In genomic region chr12:57765003-57765697, GRCh38 we compare ENCODE assay signal across 8 cellular contexts. TPM values are rescaled to one million over a fixed set of nuclear protein-coding genes. Genes with fewer than 3 reads are reported as not detected.
A peak's percentile ranks its signal among the peaks of the same experiment; 100 is the strongest.
DNase-seq lines count a peak whose midpoint lies in the region; ATAC-seq and TF ChIP-seq lines count a peak whose summit lies in the region.

No MANE protein-coding gene starts in this region.

- no peaks in the 10 kb centered on the region for H3K9me3 Mint-ChIP-seq in IgD-negative memory B cell
- H3K9me3 Mint-ChIP-seq in activated CD4-positive, alpha-beta memory T cell treated with anti-CD3 and anti-CD28 coated beads, Interleukin-2, amount 10 ng/mL, durations not matched to agents 7 days and 5 days = no peaks in the 10 kb centered on the region
- no peaks in the 10 kb centered on the region for H3K9me3 Mint-ChIP-seq in neural crest cell

- H3K27ac Mint-ChIP-seq in IgD-negative memory B cell (no peak overlapping the region), neural crest cell (ENCODE audit: unreplicated experiment) (no peak overlapping the region)
- H3K27ac Mint-ChIP-seq in activated CD4-positive, alpha-beta memory T cell treated with anti-CD3 and anti-CD28 coated beads, Interleukin-2, amount 10 ng/mL, durations not matched to agents 7 days and 5 days = peak overlapping the region; percentile 50

- H3K27me3 Mint-ChIP-seq in IgD-negative memory B cell (peaks cover 28% of the 10 kb centered on the region), neural crest cell (ENCODE audit: low read depth) (peaks cover 87% of the 10 kb centered on the region)
- H3K27me3 Mint-ChIP-seq in activated CD4-positive, alpha-beta memory T cell treated with anti-CD3 and anti-CD28 coated beads, Interleukin-2, amount 10 ng/mL, durations not matched to agents 7 days and 5 days = peaks cover 12% of the 10 kb centered on the region

- no peak for TF ChIP-seq POLR2A in erythroblast (IDR thresholded peaks at IDR 0.05; ENCODE audit: low read length)

- ATAC-seq in GM19397 (IDR thresholded peaks at IDR 0.05; ENCODE audit: unreplicated experiment) = peak; percentile 64

- POLR2A ChIA-PET in activated CD4-positive, alpha-beta memory T cell treated with anti-CD3 and anti-CD28 coated beads, Interleukin-2, amount 10 ng/mL, durations not matched to agents 7 days and 5 days (lab: Charles Lee) = interaction anchor here (0.8 to 3.2 kb wide), 5 partner anchors 9 to 137 kb away, joined by 3 to 15 read pairs (median 4); partner anchors contain the start of genes MARCHF9 and TSFM

- TF ChIP-seq CTCF in neural crest cell (conservative IDR thresholded peaks at IDR 0.05) = peak; percentile 48

- H3K4me3 Mint-ChIP-seq in IgD-negative memory B cell = peak overlapping the region; percentile 74 to 90 (median 82)
- H3K4me3 Mint-ChIP-seq in activated CD4-positive, alpha-beta memory T cell treated with anti-CD3 and anti-CD28 coated beads, Interleukin-2, amount 10 ng/mL, durations not matched to agents 7 days and 5 days = peak overlapping the region; percentile 85
- peak overlapping the region; percentile 49 for H3K4me3 Mint-ChIP-seq in neural crest cell

- H3K4me1 Mint-ChIP-seq in IgD-negative memory B cell (peaks cover 13 to 18% (median 16%) of the 10 kb centered on the region in 3 donors), neural crest cell (peaks cover 10% of the 10 kb centered on the region)
- peaks cover 34% of the 10 kb centered on the region for H3K4me1 Mint-ChIP-seq in activated CD4-positive, alpha-beta memory T cell treated with anti-CD3 and anti-CD28 coated beads, Interleukin-2, amount 10 ng/mL, durations not matched to agents 7 days and 5 days

- DNase-seq in CD1c-positive myeloid dendritic cell (ENCODE audit: extremely low spot score) (peak; percentile 47), erythroblast (lab: John Stamatoyannopoulos, UW) (peak; percentile 52 to 61), neural crest cell (ENCODE audit: low read depth, low spot score) (no peak), kidney glomerular epithelial cell (lab: John Stamatoyannopoulos, UW) (no peak), GM19240 (ENCODE audit: insufficient read length, low spot score) (no peak)
- peak; percentile 67 for DNase-seq in activated CD4-positive, alpha-beta memory T cell treated with anti-CD3 and anti-CD28 coated beads, Interleukin-2, amount 10 ng/mL, durations not matched to agents 7 days and 5 days

- CTCF ChIA-PET in activated CD4-positive, alpha-beta memory T cell treated with anti-CD3 and anti-CD28 coated beads, Interleukin-2, amount 10 ng/mL, durations not matched to agents 7 days and 5 days (lab: Charles Lee) = interaction anchor here (0.8 to 4.7 kb wide), 7 partner anchors 9 to 306 kb away, joined by 3 to 34 read pairs (median 3); partner anchors contain the start of genes MARCHF9 and TSFM

- H3K36me3 Mint-ChIP-seq in IgD-negative memory B cell = peaks cover 3% of the 10 kb centered on the region
- peaks cover 3% of the 10 kb centered on the region for H3K36me3 Mint-ChIP-seq in activated CD4-positive, alpha-beta memory T cell treated with anti-CD3 and anti-CD28 coated beads, Interleukin-2, amount 10 ng/mL, durations not matched to agents 7 days and 5 days (ENCODE audit: low read depth)
- peaks cover 7% of the 10 kb centered on the region for H3K36me3 Mint-ChIP-seq in neural crest cell (ENCODE audit: low read depth)

RNA-seq across cellular contexts. Expression of gene CYP27B1, which starts 1.7 kb away (rescaled TPM):
- 0.09 TPM for polyA plus RNA-seq in IgD-negative memory B cell
- 1 to 10 TPM; 3.3 to 4.3 TPM for total RNA-seq in activated CD4-positive, alpha-beta memory T cell treated with anti-CD3 and anti-CD28 coated beads, Interleukin-2, amount 10 ng/mL, durations not matched to agents 7 days and 5 days
- total RNA-seq in neural crest cell = 3.2 and 4.2 TPM in 2 replicates

RNA-seq across cellular contexts. Expression of gene METTL1, which starts 6.8 kb away (rescaled TPM):
- 15.9 TPM for polyA plus RNA-seq in IgD-negative memory B cell
- total RNA-seq in activated CD4-positive, alpha-beta memory T cell treated with anti-CD3 and anti-CD28 coated beads, Interleukin-2, amount 10 ng/mL, durations not matched to agents 7 days and 5 days = 10 to 100 TPM; 12.5 to 13.8 TPM
- total RNA-seq in neural crest cell = 37.8 and 40.5 TPM in 2 replicates

RNA-seq across cellular contexts. Expression of gene EEF1AKMT3, which starts 7.3 kb away (rescaled TPM):
- polyA plus RNA-seq in IgD-negative memory B cell = 1.5 TPM
- total RNA-seq in activated CD4-positive, alpha-beta memory T cell treated with anti-CD3 and anti-CD28 coated beads, Interleukin-2, amount 10 ng/mL, durations not matched to agents 7 days and 5 days = 1 to 10 TPM; 4.2 to 4.7 TPM
- total RNA-seq in neural crest cell = 4.5 and 5.6 TPM in 2 replicates

RNA-seq across cellular contexts. Expression of gene MARCHF9, which starts 10.2 kb away (rescaled TPM):
- 11.9 TPM for polyA plus RNA-seq in IgD-negative memory B cell
- 10 to 100 TPM; 29.2 to 31.4 TPM for total RNA-seq in activated CD4-positive, alpha-beta memory T cell treated with anti-CD3 and anti-CD28 coated beads, Interleukin-2, amount 10 ng/mL, durations not matched to agents 7 days and 5 days
- total RNA-seq in neural crest cell = 16.7 and 18.8 TPM in 2 replicates

RNA-seq across cellular contexts. Expression of gene CDK4, which starts 13.0 kb away (rescaled TPM):
- polyA plus RNA-seq in IgD-negative memory B cell = 77.4 TPM
- total RNA-seq in activated CD4-positive, alpha-beta memory T cell treated with anti-CD3 and anti-CD28 coated beads, Interleukin-2, amount 10 ng/mL, durations not matched to agents 7 days and 5 days = 10 to 100 TPM; 87.7 to 88.6 TPM
- total RNA-seq in neural crest cell = 332 and 333 TPM in 2 replicates

Comparison
In these comparisons a context has a peak if more than half of its experiments do, and no peak if none do; other contexts are left out.
1. DNase-seq: peak in CD1c-positive myeloid dendritic cell (single experiment), activated CD4-positive, alpha-beta memory T cell treated with anti-CD3 and anti-CD28 coated beads, Interleukin-2, amount 10 ng/mL, durations not matched to agents 7 days and 5 days (single experiment) and erythroblast (2 of 2); none in neural crest cell (single experiment), kidney glomerular epithelial cell (single experiment) and GM19240 (single experiment).
2. Peak in every context shown above with its lines, with median percentiles within 50 percentile points of each other: H3K4me3 Mint-ChIP-seq.